Comparison of ENCODE assay signal across 12 cellular contexts in the genomic region with DNA sequence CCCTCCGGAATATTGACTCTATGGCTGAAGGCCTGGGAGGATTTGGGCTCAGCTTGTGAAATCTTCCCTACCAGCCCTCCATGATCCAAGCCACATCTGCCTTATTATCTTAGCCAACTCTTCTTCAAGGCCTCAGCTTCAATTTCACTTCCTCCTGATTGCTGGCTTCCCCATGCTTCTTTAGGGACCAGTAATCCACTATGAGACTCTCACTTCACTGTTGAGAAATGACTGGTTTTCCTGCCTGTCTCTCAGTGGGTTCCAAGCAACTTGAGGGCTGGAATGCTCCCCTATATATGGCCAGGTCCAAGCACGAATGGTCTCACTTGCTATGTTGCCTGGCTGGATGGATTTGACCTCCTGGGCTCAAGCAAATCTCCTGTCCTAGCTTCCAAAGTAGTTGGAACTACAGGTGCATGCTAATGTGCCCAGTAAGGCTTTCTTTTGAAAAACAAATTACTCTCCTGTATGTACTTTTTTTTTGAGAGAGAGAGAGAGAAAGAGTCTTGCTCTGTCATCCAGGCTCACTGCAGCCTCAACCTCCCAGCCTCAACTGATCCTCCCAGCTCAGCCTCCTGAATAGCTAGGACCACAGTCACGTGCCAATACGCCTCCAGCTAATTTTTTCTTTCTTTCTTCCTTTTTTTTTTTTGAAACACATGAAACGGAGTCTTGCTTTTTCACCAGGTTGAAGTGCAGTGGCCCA. TPM values are rescaled to one million over a fixed set of nuclear protein-coding genes. Genes with fewer than 3 reads are reported as not detected.
A peak's percentile ranks its signal among the peaks of the same experiment; 100 is the strongest.
DNase-seq lines count a peak whose midpoint lies in the region; ATAC-seq, FAIRE-seq and TF ChIP-seq lines count a peak whose summit lies in the region.
"Had no signal": no experiment of that assay in that cellular context is flagged by ENCODE, and none has a peak within 500 bp of the region (broad histone marks: within the 10 kb centered on the region; RNA-seq: fewer than 3 reads in every experiment).

No MANE protein-coding gene starts in this region.

- no peaks in the 10 kb centered on the region for H3K9me3 ChIP-seq in H1 (ENCODE audit: insufficient read depth in 2 of 2, low read depth in 1 of 2, low read length in 1 of 2)
- H3K9me3 ChIP-seq: heart right ventricle had no signal

- POLR2A ChIA-PET in H1 (lab: Charles Lee; ENCODE audit: partially characterized antibody) = interaction anchor here (0.7 to 1.9 kb wide), 6 partner anchors 11 to 736 kb away, joined by 3 to 9 read pairs (median 4); no protein-coding TSS in a partner anchor

- H3K56ac ChIP-seq in H1 (replicated peaks; ENCODE audit: insufficient read length, low read depth, low read length) = no peak overlapping the region

- WGBS in H1 (ENCODE audit: extremely low coverage in 1 of 2, insufficient coverage in 1 of 2, insufficient read length in 1 of 2, insufficient replicate concordance in 2 of 2, low coverage in 1 of 2, low lambda C conversion rate in 2 of 2, missing lambda C conversion rate in 1 of 2), 2 experiments = 71% methylated on average over 5 of the region's 5 CpGs; no CpG with 5 or more reads in 1 of the 2 experiments

- no peak overlapping the region for H3K4ac ChIP-seq in H1 (replicated peaks; ENCODE audit: insufficient read length, low read depth, low read length)

- no peak overlapping the region for H2BK120ac ChIP-seq in H1 (replicated peaks; ENCODE audit: low read depth, low read length)

- no peak overlapping the region for H3K14ac ChIP-seq in H1 (ENCODE audit: insufficient read length)

- peaks cover 7 to 21% (median 12%) of the 10 kb centered on the region in 4 experiments; a peak in 6 of 7 replicates for H3K4me1 ChIP-seq in H1 (replicated peaks in 1 of 4; ENCODE audit: control insufficient read depth in 3 of 4, insufficient read depth in 4 of 4, low read length in 3 of 4)

- no peak overlapping the region for H2BK15ac ChIP-seq in H1 (ENCODE audit: low read length)

- DNase-seq in GM12865 (ENCODE audit: low read depth) (peak; percentile 65), H1 (ENCODE audit: low read depth in 1 of 2, low spot score in 2 of 2) (no peak), DMS53 treated with DMSO at 0.1 percent for 48 hours (lab: John Stamatoyannopoulos, UW; ENCODE audit: unreplicated experiment) (no peak), T-helper 9 cell (no peak), 8988T (no peak)
- DNase-seq: activated T-cell treated with anti-CD3 and anti-CD28 coated beads, Interleukin-2, amount 50 U/mL, for 72 hours; CD8-positive, alpha-beta memory T cell; heart right ventricle had no signal

- TF ChIP-seq EP300 in H1 (IDR thresholded peaks at IDR 0.05; ENCODE audit: borderline replicate concordance in 1 of 2, low read depth in 2 of 2, low read length in 2 of 2) = no peak

- peak overlapping the region; percentile 75; the same call in 1 of the 2 replicates for H2AK5ac ChIP-seq in H1 (ENCODE audit: low read depth, low read length)

- no peaks in the 10 kb centered on the region for H3K36me3 ChIP-seq in H1 (ENCODE audit: control insufficient read depth in 2 of 4, insufficient read depth in 4 of 4, low read length in 3 of 4)
- H3K36me3 ChIP-seq: heart right ventricle had no signal

- CTCF ChIA-PET in H1 (lab: Charles Lee; ENCODE audit: partially characterized antibody) = interaction anchor here (1.0 to 3.2 kb wide), 8 partner anchors 18 to 148 kb away, joined by 3 to 21 read pairs (median 4); no protein-coding TSS in a partner anchor

- H2BK20ac ChIP-seq in H1 (ENCODE audit: low read length) = peak overlapping the region; percentile 67; the same call in 1 of the 2 replicates

- H3K23ac ChIP-seq in H1 (ENCODE audit: insufficient read length) = no peak overlapping the region

- FAIRE-seq in H1 (lab: Jason Lieb, UNC) = no peak
- FAIRE-seq: HTR-8/SVneo had no signal

- ATAC-seq in GM21528 (IDR thresholded peaks at IDR 0.05; ENCODE audit: low FRiP score, unreplicated experiment) = peak; percentile 72
- ATAC-seq in HG03565 (IDR thresholded peaks at IDR 0.05; ENCODE audit: unreplicated experiment) = peak; percentile 82
- ATAC-seq in HG03378 (IDR thresholded peaks at IDR 0.05; ENCODE audit: unreplicated experiment) = no peak
- ATAC-seq: activated T-cell treated with anti-CD3 and anti-CD28 coated beads, Interleukin-2, amount 50 U/mL, for 72 hours had no signal

- no peak for TF ChIP-seq RAD21 in H1 (IDR thresholded peaks at IDR 0.05 in 1 of 2, conservative IDR thresholded peaks at IDR 0.05 in 1 of 2; ENCODE audit: low read depth in 2 of 2, low read length in 2 of 2)

- TF ChIP-seq POLR2A in H1 (IDR thresholded peaks at IDR 0.05; ENCODE audit: control extremely low read depth in 1 of 2, low read depth in 2 of 2, low read length in 2 of 2) = no peak

- H3K27me3 ChIP-seq in H1 (replicated peaks in 1 of 4; ENCODE audit: control insufficient read depth in 3 of 4, extremely low read depth in 1 of 4, insufficient read depth in 3 of 4, low read length in 3 of 4) = no peaks in the 10 kb centered on the region
- H3K27me3 ChIP-seq: heart right ventricle had no signal

- no peaks in the 10 kb centered on the region for H3K79me2 ChIP-seq in H1 (ENCODE audit: control insufficient read depth in 1 of 2, insufficient read depth in 2 of 2, low read length in 2 of 2)

- H3K4me2 ChIP-seq in H1 (ENCODE audit: insufficient read depth in 1 of 2, low read depth in 2 of 2, low read length in 2 of 2) = peak overlapping the region in 1 of 2 experiments; percentile 33; a peak in 1 of 4 replicates

- H3K9ac ChIP-seq in H1 (replicated peaks in 1 of 4; ENCODE audit: extremely low read depth in 1 of 4, low read depth in 3 of 4, low read length in 3 of 4) = no peak overlapping the region

- H3K18ac ChIP-seq in H1 (ENCODE audit: extremely low read depth, low read length) = no peak overlapping the region; the same call in 1 of the 2 replicates

- H2BK5ac ChIP-seq in H1 (ENCODE audit: low read depth, low read length) = no peak overlapping the region

- peak overlapping the region; percentile 88 for H2BK12ac ChIP-seq in H1 (ENCODE audit: low read depth, low read length)

- no peak overlapping the region for H2AFZ ChIP-seq in H1 (ENCODE audit: low read length)

- peak overlapping the region; percentile 8 for H4K91ac ChIP-seq in H1 (replicated peaks; ENCODE audit: insufficient read length, low read length)

- H3K23me2 ChIP-seq in H1 (ENCODE audit: low read depth, low read length) = no peaks in the 10 kb centered on the region

- TF ChIP-seq CTCF in GM12865 (IDR thresholded peaks at IDR 0.05; ENCODE audit: insufficient read depth, low read depth, low read length, missing control alignments) (no peak), H1 (IDR thresholded peaks at IDR 0.05; ENCODE audit: control extremely low read depth in 1 of 3, insufficient read depth in 1 of 3, low read depth in 1 of 3, low read length in 3 of 3) (no peak)

- no peaks in the 10 kb centered on the region for H4K20me1 ChIP-seq in H1 (replicated peaks in 1 of 2; ENCODE audit: control insufficient read depth in 1 of 2, insufficient read depth in 2 of 2, low read length in 2 of 2)

- no peak overlapping the region for H3K4me3 ChIP-seq in GM12865 (ENCODE audit: low read depth, low read length)
- H3K4me3 ChIP-seq in H1 (ENCODE audit: extremely low read depth in 1 of 4, insufficient read depth in 2 of 4, low read depth in 3 of 4, low read length in 4 of 4) = no peak overlapping the region
- H3K4me3 ChIP-seq: heart right ventricle had no signal

- H3K27ac ChIP-seq in H1 (ENCODE audit: low read depth, low read length) = no peak overlapping the region

- H4K8ac ChIP-seq in H1 (ENCODE audit: extremely low read depth, insufficient read depth, low read length) = no peak overlapping the region

- no peak overlapping the region for H4K5ac ChIP-seq in H1 (ENCODE audit: insufficient read length, low read depth, low read length)

- H3K79me1 ChIP-seq in H1 (ENCODE audit: low read depth, low read length) = no peaks in the 10 kb centered on the region

TF ChIP-seq in H1, 55 proteins besides CTCF, POLR2A, EP300 and RAD21:
- no peak for TF ChIP-seq EGR1 (IDR thresholded peaks at IDR 0.05; ENCODE audit: borderline replicate concordance, low read depth, low read length)
- peak; percentile 52; the same call in 1 of the 2 replicates for TF ChIP-seq KDM1A (IDR thresholded peaks at IDR 0.05; ENCODE audit: borderline replicate concordance, low read length)
- no peak for TF ChIP-seq CHD2 (IDR thresholded peaks at IDR 0.05; ENCODE audit: low read length)
- TF ChIP-seq, protein P1, sequence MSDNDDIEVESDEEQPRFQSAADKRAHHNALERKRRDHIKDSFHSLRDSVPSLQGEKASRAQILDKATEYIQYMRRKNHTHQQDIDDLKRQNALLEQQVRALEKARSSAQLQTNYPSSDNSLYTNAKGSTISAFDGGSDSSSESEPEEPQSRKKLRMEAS (IDR thresholded peaks at IDR 0.05) = no peak
- TF ChIP-seq MAFK (IDR thresholded peaks at IDR 0.05; ENCODE audit: low read depth, low read length) = peak; percentile 19; the same call in 1 of the 2 replicates

RNA-seq across cellular contexts. Expression of gene PIK3CB, which starts 7.9 kb away (rescaled TPM):
- 33.0 and 35.2 TPM in 2 replicates for total RNA-seq in H1 (2021; fragmentation: NEBNext Ultra II Directional; extraction: Animal tissue kit (Norgen Biotek cat#: 25700))
- polyA plus RNA-seq in H1 (2011; rRNA removed) = 7.1 and 8.3 TPM in 2 replicates
- 10.3 TPM for polyA plus RNA-seq in H1 (2011; cell fraction: cytosol; rRNA removed)
- 8.3 TPM for polyA plus RNA-seq in H1 (2011; cell fraction: nucleus; rRNA removed)
- polyA plus RNA-seq in H1 (2012, experiment 1 of 2) = 14.7 to 20.8 TPM (median 18.0 TPM) in 4 replicates
- 1.3 TPM for polyA plus RNA-seq in H1 (2012, experiment 2 of 2)
- 14.9 TPM for polyA plus RNA-seq in H1 (2013, experiment 1 of 2)
- 14.4 TPM for polyA plus RNA-seq in H1 (2013, experiment 2 of 2)
- 23.7 and 24.6 TPM in 2 replicates for polyA minus RNA-seq in H1 (2011; rRNA and poly(A)+ RNA removed)
- polyA minus RNA-seq in H1 (2011; cell fraction: cytosol; rRNA and poly(A)+ RNA removed) = 17.0 TPM
- polyA minus RNA-seq in H1 (2011; cell fraction: nucleus; rRNA and poly(A)+ RNA removed) = 39.3 TPM
